2 cellular contexts compared by ENCODE assay signal in the genomic region with DNA sequence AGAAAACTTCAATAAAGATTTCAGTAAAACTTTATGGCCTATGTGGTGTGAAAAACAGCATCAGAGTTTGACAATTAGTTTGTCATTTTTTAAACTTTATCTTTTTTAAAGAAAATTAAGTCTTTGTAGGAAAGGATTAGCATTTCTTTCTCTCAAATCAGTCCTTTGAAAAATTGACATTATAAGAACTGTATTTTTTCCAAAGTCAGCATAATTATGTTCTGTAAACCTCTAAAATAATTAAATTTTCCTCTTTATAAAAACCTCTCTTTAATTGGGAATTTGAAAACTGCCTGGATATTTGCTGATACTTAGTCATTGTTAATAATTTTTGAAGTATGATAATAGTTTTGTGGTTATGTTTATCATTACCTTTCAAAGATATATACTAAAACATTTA.
TF ChIP-seq lines count a peak whose summit lies in the region.

No MANE protein-coding gene starts in this region.

TF ChIP-seq in A549, 52 proteins besides CTCF, POLR2A, EP300 and RAD21:
- peak; percentile 80 for TF ChIP-seq MAFK (IDR thresholded peaks at IDR 0.05; ENCODE audit: partially characterized antibody)
- TF ChIP-seq, protein P1, sequence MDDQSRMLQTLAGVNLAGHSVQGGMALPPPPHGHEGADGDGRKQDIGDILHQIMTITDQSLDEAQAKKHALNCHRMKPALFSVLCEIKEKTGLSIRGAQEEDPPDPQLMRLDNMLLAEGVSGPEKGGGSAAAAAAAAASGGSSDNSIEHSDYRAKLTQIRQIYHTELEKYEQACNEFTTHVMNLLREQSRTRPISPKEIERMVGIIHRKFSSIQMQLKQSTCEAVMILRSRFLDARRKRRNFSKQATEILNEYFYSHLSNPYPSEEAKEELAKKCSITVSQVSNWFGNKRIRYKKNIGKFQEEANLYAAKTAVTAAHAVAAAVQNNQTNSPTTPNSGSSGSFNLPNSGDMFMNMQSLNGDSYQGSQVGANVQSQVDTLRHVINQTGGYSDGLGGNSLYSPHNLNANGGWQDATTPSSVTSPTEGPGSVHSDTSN (IDR thresholded peaks at IDR 0.05) = no peak
TF ChIP-seq in A549: peak in this region for 1.

TF ChIP-seq in IMR-90, 13 proteins besides CTCF, POLR2A, EP300 and RAD21:
- TF ChIP-seq MAFK (IDR thresholded peaks at IDR 0.05; ENCODE audit: low read depth, low read length) = peak; percentile 78
- TF ChIP-seq RCOR1 (IDR thresholded peaks at IDR 0.05; ENCODE audit: insufficient replicate concordance, low read length) = no peak
- TF ChIP-seq, protein P2, sequence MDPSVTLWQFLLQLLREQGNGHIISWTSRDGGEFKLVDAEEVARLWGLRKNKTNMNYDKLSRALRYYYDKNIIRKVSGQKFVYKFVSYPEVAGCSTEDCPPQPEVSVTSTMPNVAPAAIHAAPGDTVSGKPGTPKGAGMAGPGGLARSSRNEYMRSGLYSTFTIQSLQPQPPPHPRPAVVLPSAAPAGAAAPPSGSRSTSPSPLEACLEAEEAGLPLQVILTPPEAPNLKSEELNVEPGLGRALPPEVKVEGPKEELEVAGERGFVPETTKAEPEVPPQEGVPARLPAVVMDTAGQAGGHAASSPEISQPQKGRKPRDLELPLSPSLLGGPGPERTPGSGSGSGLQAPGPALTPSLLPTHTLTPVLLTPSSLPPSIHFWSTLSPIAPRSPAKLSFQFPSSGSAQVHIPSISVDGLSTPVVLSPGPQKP (IDR thresholded peaks at IDR 0.05; ENCODE audit: borderline replicate concordance, low read depth, low read length) = no peak
- TF ChIP-seq CHD1 (IDR thresholded peaks at IDR 0.05; ENCODE audit: low read depth, low read length) = no peak
